Comparison of ENCODE assay signal across 37 cellular contexts in genomic region chr7:90507692-90508091, GRCh38. TPM values are rescaled to one million over a fixed set of nuclear protein-coding genes. Genes with fewer than 3 reads are reported as not detected.
"Had no signal": no experiment of that assay in that cellular context is flagged by ENCODE, and none has a peak within 500 bp of the region (broad histone marks: within the 10 kb centered on the region; RNA-seq: fewer than 3 reads in every experiment).

No MANE protein-coding gene starts in this region.

- H3K36me3 ChIP-seq: MG63 had no signal

- H3K27me3 ChIP-seq: MG63 had no signal

- H3K4me3 ChIP-seq: MG63 had no signal

- H3K27ac ChIP-seq: KMS-11 had no signal

- DNase-seq: Kasumi-1, KG1, MG63, MM.1S, MV-4-11, NCI-H1048, NCI-H1092, NCI-H1092 treated with DMSO at 0.1 percent for 48 hours, NCI-H1105, NCI-H1105 treated with DMSO at 0.1 percent for 48 hours, NCI-H1417, NCI-H1417 treated with DMSO at 0.1 percent for 48 hours, NCI-H1436, NCI-H1436 treated with DMSO at 0.1 percent for 48 hours, NCI-H146, NCI-H1694, NCI-H1694 treated with DMSO at 0.1 percent for 48 hours, NCI-H187, NCI-H187 treated with DMSO at 0.1 percent for 48 hours, NCI-H1930, NCI-H2029, NCI-H2029 treated with DMSO at 0.1 percent for 48 hours, NCI-H2081, NCI-H2081 treated with DMSO at 0.1 percent for 48 hours, NCI-H2107, NCI-H2171, NCI-H2227 treated with DMSO at 0.1 percent for 48 hours, NCI-H226, NCI-H345, NCI-H446, NCI-H446 treated with DMSO at 0.1 percent for 48 hours, NCI-H510A had no signal

- H3K9me3 ChIP-seq: MG63 had no signal

- H3K9ac ChIP-seq: KMS-11 had no signal

- H3K4me2 ChIP-seq: KMS-11 had no signal

RNA-seq across cellular contexts. Expression of gene PTTG1IP2, which starts 38.3 kb away (rescaled TPM):
- total RNA-seq: LHCN-M2, M059J, MCF 10A, NCI-H460 had no signal
